In genomic region chr3:143158549-143158988, GRCh38 we compare ENCODE assay signal across 9 cellular contexts. TPM values are rescaled to one million over a fixed set of nuclear protein-coding genes. Genes with fewer than 3 reads are reported as not detected.
DNase-seq lines count a peak whose midpoint lies in the region; ATAC-seq and TF ChIP-seq lines count a peak whose summit lies in the region.
"Had no signal": no experiment of that assay in that cellular context is flagged by ENCODE, and none has a peak within 500 bp of the region (broad histone marks: within the 10 kb centered on the region; RNA-seq: fewer than 3 reads in every experiment).

No MANE protein-coding gene starts in this region.

- BruUV-seq in Calu3 (replicated peaks; lab: Mats Ljungman, UMichigan), result no TSS peak

- H3K4me3 ChIP-seq in MG63, result no peak overlapping the region

- H3K27me3 Mint-ChIP-seq in activated naive CD4-positive, alpha-beta T cell treated with anti-CD3 and anti-CD28 coated beads, Interleukin-2, amount 10 ng/mL, durations not matched to agents 7 days and 5 days, result no peaks in the 10 kb centered on the region
- H3K27me3 Mint-ChIP-seq in T-helper 2 cell treated with Interferon-gamma antibody and Interleukin-4, amounts not matched to agents 5 μg/mL and 100 μg/mL, for 36 hours (ENCODE audit: low read depth), result no peaks in the 10 kb centered on the region
- peaks cover 48% of the 10 kb centered on the region for H3K27me3 Mint-ChIP-seq in Calu3 (ENCODE audit: unreplicated experiment)

- peaks cover 10% of the 10 kb centered on the region for H3K4me1 Mint-ChIP-seq in activated naive CD4-positive, alpha-beta T cell treated with anti-CD3 and anti-CD28 coated beads, Interleukin-2, amount 10 ng/mL, durations not matched to agents 7 days and 5 days
- H3K4me1 Mint-ChIP-seq in T-helper 2 cell treated with Interferon-gamma antibody and Interleukin-4, amounts not matched to agents 5 μg/mL and 100 μg/mL, for 36 hours (ENCODE audit: low read depth), result peaks cover 28% of the 10 kb centered on the region
- no peaks in the 10 kb centered on the region for H3K4me1 Mint-ChIP-seq in Calu3 (ENCODE audit: low read depth, unreplicated experiment)

- CTCF ChIA-PET in activated naive CD4-positive, alpha-beta T cell treated with anti-CD3 and anti-CD28 coated beads, Interleukin-2, amount 10 ng/mL, durations not matched to agents 7 days and 5 days (lab: Charles Lee), result interaction anchor here (1.9 kb wide), 1 partner anchor 38 kb away, joined by 4 read pairs; no protein-coding TSS in a partner anchor
- CTCF ChIA-PET in Calu3 (lab: Charles Lee), result no interaction called here

- peak overlapping the region in 1 of 2 donors; percentile 79 for H3K27ac Mint-ChIP-seq in activated naive CD4-positive, alpha-beta T cell treated with anti-CD3 and anti-CD28 coated beads, Interleukin-2, amount 50 U/mL, for 72 hours
- no peak overlapping the region for H3K27ac Mint-ChIP-seq in activated naive CD4-positive, alpha-beta T cell treated with anti-CD3 and anti-CD28 coated beads, Interleukin-2, amount 10 ng/mL, durations not matched to agents 7 days and 5 days
- H3K27ac Mint-ChIP-seq in T-helper 2 cell treated with Interferon-gamma antibody and Interleukin-4, amounts not matched to agents 5 μg/mL and 100 μg/mL, for 36 hours, result peak overlapping the region; percentile 2
- no peak overlapping the region for H3K27ac Mint-ChIP-seq in Calu3 (ENCODE audit: unreplicated experiment)

- intact Hi-C loops in Calu3 (cut with micrococcal nuclease; ENCODE audit: unreplicated experiment), result no loop called here

- H3K9me3 ChIP-seq in MG63, result no peaks in the 10 kb centered on the region

- H3K27me3 ChIP-seq in MG63, result peaks cover 6% of the 10 kb centered on the region; the same call in 1 of the 2 replicates

- no peak overlapping the region for H3K4me3 Mint-ChIP-seq in activated naive CD4-positive, alpha-beta T cell treated with anti-CD3 and anti-CD28 coated beads, Interleukin-2, amount 10 ng/mL, durations not matched to agents 7 days and 5 days
- no peak overlapping the region for H3K4me3 Mint-ChIP-seq in T-helper 2 cell treated with Interferon-gamma antibody and Interleukin-4, amounts not matched to agents 5 μg/mL and 100 μg/mL, for 36 hours
- no peak overlapping the region for H3K4me3 Mint-ChIP-seq in Calu3 (ENCODE audit: low read depth, unreplicated experiment)
- H3K4me3 Mint-ChIP-seq: CD14-positive monocyte had no signal

- no peaks in the 10 kb centered on the region for H3K36me3 ChIP-seq in MG63

- TF ChIP-seq CTCF in Calu3 (IDR thresholded peaks at IDR 0.05; ENCODE audit: unreplicated experiment), result no peak

- H3K36me3 Mint-ChIP-seq in activated naive CD4-positive, alpha-beta T cell treated with anti-CD3 and anti-CD28 coated beads, Interleukin-2, amount 50 U/mL, for 72 hours, result no peaks in the 10 kb centered on the region
- no peaks in the 10 kb centered on the region for H3K36me3 Mint-ChIP-seq in activated naive CD4-positive, alpha-beta T cell treated with anti-CD3 and anti-CD28 coated beads, Interleukin-2, amount 10 ng/mL, durations not matched to agents 7 days and 5 days
- H3K36me3 Mint-ChIP-seq in T-helper 2 cell treated with Interferon-gamma antibody and Interleukin-4, amounts not matched to agents 5 μg/mL and 100 μg/mL, for 36 hours (ENCODE audit: low read depth), result no peaks in the 10 kb centered on the region
- no peaks in the 10 kb centered on the region for H3K36me3 Mint-ChIP-seq in Calu3 (ENCODE audit: insufficient read depth, unreplicated experiment)
- H3K36me3 Mint-ChIP-seq: CD14-positive monocyte had no signal

- peak in 1 of 2 donors; percentile 65 for DNase-seq in activated naive CD4-positive, alpha-beta T cell treated with anti-CD3 and anti-CD28 coated beads, Interleukin-2, amount 50 U/mL, for 72 hours (ENCODE audit: low spot score in 2 of 2)
- DNase-seq in activated naive CD4-positive, alpha-beta T cell treated with anti-CD3 and anti-CD28 coated beads, Interleukin-2, amount 10 ng/mL, durations not matched to agents 7 days and 5 days, result no peak
- DNase-seq in T-helper 2 cell treated with Interferon-gamma antibody and Interleukin-4, amounts not matched to agents 5 μg/mL and 100 μg/mL, for 36 hours (ENCODE audit: low spot score), result no peak
- DNase-seq in stromal cell of bone marrow (ENCODE audit: low read depth) (peak; percentile 56), MG63 (no peak), Calu3 (no peak), HuH-7.5 (ENCODE audit: low spot score) (no peak)

- peak; percentile 52 to 78 for ATAC-seq in activated naive CD4-positive, alpha-beta T cell treated with anti-CD3 and anti-CD28 coated beads, Interleukin-2, amount 50 U/mL, for 72 hours
- ATAC-seq in HG02763 (IDR thresholded peaks at IDR 0.05; ENCODE audit: unreplicated experiment), result peak; percentile 81

- peaks cover 0 to 3% of the 10 kb centered on the region in 2 donors for H3K9me3 Mint-ChIP-seq in activated naive CD4-positive, alpha-beta T cell treated with anti-CD3 and anti-CD28 coated beads, Interleukin-2, amount 50 U/mL, for 72 hours
- H3K9me3 Mint-ChIP-seq in activated naive CD4-positive, alpha-beta T cell treated with anti-CD3 and anti-CD28 coated beads, Interleukin-2, amount 10 ng/mL, durations not matched to agents 7 days and 5 days, result no peaks in the 10 kb centered on the region
- no peaks in the 10 kb centered on the region for H3K9me3 Mint-ChIP-seq in T-helper 2 cell treated with Interferon-gamma antibody and Interleukin-4, amounts not matched to agents 5 μg/mL and 100 μg/mL, for 36 hours
- H3K9me3 Mint-ChIP-seq in Calu3 (ENCODE audit: low read depth, unreplicated experiment), result no peaks in the 10 kb centered on the region

RNA-seq across cellular contexts. Expression of gene CHST2, which starts 39.0 kb away (rescaled TPM):
- 1 to 10 TPM; 1.9 to 8.0 TPM for total RNA-seq in activated naive CD4-positive, alpha-beta T cell treated with anti-CD3 and anti-CD28 coated beads, Interleukin-2, amount 50 U/mL, for 72 hours
- total RNA-seq in MG63 (2014; rRNA removed; shearing (Covaris generic); ENCODE audit: low replicate concordance), result 0.20 and 0.36 TPM in 2 replicates
- total RNA-seq in Calu3 (2022), result 0.34 and 0.38 TPM in 2 replicates
